In genomic region chr2:12192762-12193161, GRCh38 we compare ENCODE assay signal across 15 cellular contexts.
A peak's percentile ranks its signal among the peaks of the same experiment; 100 is the strongest.
DNase-seq lines count a peak whose midpoint lies in the region; ATAC-seq and TF ChIP-seq lines count a peak whose summit lies in the region.
"Had no signal": no experiment of that assay in that cellular context is flagged by ENCODE, and none has a peak within 500 bp of the region (broad histone marks: within the 10 kb centered on the region; RNA-seq: fewer than 3 reads in every experiment).

No MANE protein-coding gene starts in this region.

- peaks cover 0 to 6% (median 6%) of the 10 kb centered on the region in 5 donors for H3K9me3 ChIP-seq in subcutaneous abdominal adipose tissue (ENCODE audit: control insufficient read depth in 5 of 5, low read length in 5 of 5)
- H3K9me3 ChIP-seq: breast epithelium, pancreas had no signal

- peaks cover 8% of the 10 kb centered on the region for H3K4me1 Mint-ChIP-seq in activated naive CD8-positive, alpha-beta T cell treated with anti-CD3 and anti-CD28 coated beads for 36 hours
- peaks cover 15% of the 10 kb centered on the region for H3K4me1 Mint-ChIP-seq in activated naive CD8-positive, alpha-beta T cell treated with anti-CD3 and anti-CD28 coated beads, Interleukin-2, amount 50 U/mL, for 24 hours

- H3K36me3 ChIP-seq in subcutaneous abdominal adipose tissue (ENCODE audit: control insufficient read depth in 5 of 5, insufficient read depth in 5 of 5, low read length in 5 of 5): no peaks in the 10 kb centered on the region
- H3K36me3 ChIP-seq: breast epithelium, pancreas had no signal

- peaks cover 3% of the 10 kb centered on the region for H3K36me3 Mint-ChIP-seq in activated naive CD8-positive, alpha-beta T cell treated with anti-CD3 and anti-CD28 coated beads for 36 hours
- peaks cover 3% of the 10 kb centered on the region for H3K36me3 Mint-ChIP-seq in activated naive CD8-positive, alpha-beta T cell treated with anti-CD3 and anti-CD28 coated beads, Interleukin-2, amount 50 U/mL, for 24 hours (ENCODE audit: low read depth)
- H3K36me3 Mint-ChIP-seq: stimulated activated effector memory CD8-positive, alpha-beta T cell treated with anti-CD3 and anti-CD28 coated beads, Interleukin-12 subunit alpha, Interleukin-12 subunit beta, amount 100 ng/mL, for 72 hours had no signal

- POLR2A ChIA-PET in GM10248 (lab: Yijun Ruan, JAX): no interaction called here

- H3K4me1 ChIP-seq in subcutaneous abdominal adipose tissue (ENCODE audit: control insufficient read depth in 5 of 5, insufficient read depth in 5 of 5, low read length in 5 of 5): peaks cover 0 to 14% (median 0%) of the 10 kb centered on the region in 5 donors
- H3K4me1 ChIP-seq: breast epithelium, pancreas had no signal

- H3K27me3 Mint-ChIP-seq in activated naive CD8-positive, alpha-beta T cell treated with anti-CD3 and anti-CD28 coated beads for 36 hours: no peaks in the 10 kb centered on the region
- H3K27me3 Mint-ChIP-seq in activated naive CD8-positive, alpha-beta T cell treated with anti-CD3 and anti-CD28 coated beads, Interleukin-2, amount 50 U/mL, for 24 hours: no peaks in the 10 kb centered on the region
- H3K27me3 Mint-ChIP-seq: memory B cell had no signal

- H3K4me3 ChIP-seq in subcutaneous abdominal adipose tissue (ENCODE audit: low read depth in 1 of 5, low read length in 5 of 5): peak overlapping the region in 1 of 5 donors; percentile 5
- H3K4me3 ChIP-seq: breast epithelium, pancreas had no signal

- H3K9me3 Mint-ChIP-seq in activated naive CD8-positive, alpha-beta T cell treated with anti-CD3 and anti-CD28 coated beads for 36 hours: peaks cover 11% of the 10 kb centered on the region
- peaks cover 16% of the 10 kb centered on the region for H3K9me3 Mint-ChIP-seq in activated naive CD8-positive, alpha-beta T cell treated with anti-CD3 and anti-CD28 coated beads, Interleukin-2, amount 50 U/mL, for 24 hours
- H3K9me3 Mint-ChIP-seq: stimulated activated effector memory CD8-positive, alpha-beta T cell treated with anti-CD3 and anti-CD28 coated beads, Interleukin-12 subunit alpha, Interleukin-12 subunit beta, amount 100 ng/mL, for 72 hours had no signal

- peak overlapping the region; percentile 35 for H3K27ac Mint-ChIP-seq in activated naive CD8-positive, alpha-beta T cell treated with anti-CD3 and anti-CD28 coated beads for 36 hours
- no peak overlapping the region for H3K27ac Mint-ChIP-seq in activated naive CD8-positive, alpha-beta T cell treated with anti-CD3 and anti-CD28 coated beads, Interleukin-2, amount 50 U/mL, for 24 hours
- H3K27ac Mint-ChIP-seq: memory B cell; stimulated activated effector memory CD8-positive, alpha-beta T cell treated with anti-CD3 and anti-CD28 coated beads, Interleukin-12 subunit alpha, Interleukin-12 subunit beta, amount 100 ng/mL, for 72 hours had no signal

- CTCF ChIA-PET in GM10248 (lab: Yijun Ruan, JAX): interaction anchor here (0.7 to 1.1 kb wide), 2 partner anchors 16 to 22 kb away, joined by 3 read pairs; no protein-coding TSS in a partner anchor

- no peak for ATAC-seq in activated naive CD8-positive, alpha-beta T cell treated with anti-CD3 and anti-CD28 coated beads, Interleukin-2, amount 50 U/mL, for 24 hours
- no peak for ATAC-seq in HG03139 (IDR thresholded peaks at IDR 0.05; ENCODE audit: unreplicated experiment)
- ATAC-seq: stimulated activated effector memory CD8-positive, alpha-beta T cell treated with anti-CD3 and anti-CD28 coated beads, Interleukin-12 subunit alpha, Interleukin-12 subunit beta, amount 100 ng/mL, for 72 hours had no signal

- H3K27me3 ChIP-seq in subcutaneous abdominal adipose tissue (ENCODE audit: control insufficient read depth in 5 of 5, insufficient read depth in 4 of 5, low read length in 5 of 5): no peaks in the 10 kb centered on the region
- H3K27me3 ChIP-seq: breast epithelium, pancreas had no signal

- no peak for DNase-seq in activated naive CD8-positive, alpha-beta T cell treated with anti-CD3 and anti-CD28 coated beads for 36 hours
- DNase-seq in activated naive CD8-positive, alpha-beta T cell treated with anti-CD3 and anti-CD28 coated beads, Interleukin-2, amount 50 U/mL, for 24 hours: no peak
- peak; percentile 36 for DNase-seq in glomerular endothelial cell (ENCODE audit: extremely low read depth, low read depth, low spot score)
- DNase-seq in GM03348 (ENCODE audit: low spot score): no peak
- DNase-seq in GM10248 (ENCODE audit: extremely low spot score): no peak
- DNase-seq: hypothalamus; NCI-H2171 treated with DMSO at 0.1 percent for 48 hours; pancreas; stimulated activated CD4-positive, alpha-beta T cell treated with anti-CD3 and anti-CD28 coated beads, Interleukin-2, amount 100 ng/mL, for 24 hours had no signal

- no peak overlapping the region for H3K4me3 Mint-ChIP-seq in activated naive CD8-positive, alpha-beta T cell treated with anti-CD3 and anti-CD28 coated beads for 36 hours
- H3K4me3 Mint-ChIP-seq in activated naive CD8-positive, alpha-beta T cell treated with anti-CD3 and anti-CD28 coated beads, Interleukin-2, amount 50 U/mL, for 24 hours: no peak overlapping the region
- H3K4me3 Mint-ChIP-seq: memory B cell; stimulated activated effector memory CD8-positive, alpha-beta T cell treated with anti-CD3 and anti-CD28 coated beads, Interleukin-12 subunit alpha, Interleukin-12 subunit beta, amount 100 ng/mL, for 72 hours had no signal

- H3K9ac ChIP-seq in subcutaneous abdominal adipose tissue (ENCODE audit: low read length in 5 of 5): no peak overlapping the region

- TF ChIP-seq CTCF in GM10248 (IDR thresholded peaks at IDR 0.05; ENCODE audit: control extremely low read depth, extremely low read depth, low read depth, missing control alignments): no peak

- H3K27ac ChIP-seq in subcutaneous abdominal adipose tissue (ENCODE audit: low read depth, low read length): peak overlapping the region; percentile 52

TF ChIP-seq in PFSK-1, 5 proteins besides CTCF, POLR2A, EP300 and RAD21:
- no peak for TF ChIP-seq SIN3A (IDR thresholded peaks at IDR 0.05; ENCODE audit: borderline replicate concordance, insufficient read depth, low read length)
- TF ChIP-seq TAF1 (IDR thresholded peaks at IDR 0.05; ENCODE audit: borderline replicate concordance, insufficient read depth, low read length): peak; percentile 62; the same call in 1 of the 2 replicates
- peak in 1 of 2 experiments; percentile 72; a peak in 2 of 4 replicates for TF ChIP-seq REST (IDR thresholded peaks at IDR 0.05; ENCODE audit: insufficient read depth in 1 of 2, low read depth in 2 of 2, low read length in 2 of 2)
- TF ChIP-seq FOXP2 (optimal IDR thresholded peaks at IDR 0.05; ENCODE audit: borderline replicate concordance, extremely low read depth, extremely low read length, insufficient read depth): no peak
- TF ChIP-seq POLR2AphosphoS5 (IDR thresholded peaks at IDR 0.05; ENCODE audit: low read depth, low read length): no peak
